28 cellular contexts compared by ENCODE assay signal in genomic region chr18:45437399-45437798, GRCh38.
"Had no signal": no experiment of that assay in that cellular context is flagged by ENCODE, and none has a peak within 500 bp of the region (broad histone marks: within the 10 kb centered on the region; RNA-seq: fewer than 3 reads in every experiment).

No MANE protein-coding gene starts in this region.

- H3K4me2 ChIP-seq: SK-N-SH had no signal

- H3K27ac ChIP-seq: ascending aorta, cardiac muscle cell, SJSA1 had no signal

- DNase-seq: activated CD4-positive, alpha-beta T cell treated with anti-CD3 and anti-CD28 coated beads for 36 hours; activated CD4-positive, alpha-beta T cell treated with anti-CD3 and anti-CD28 coated beads, Interleukin-2, amount 10 ng/mL, durations not matched to agents 7 days and 5 days; activated CD4-positive, alpha-beta T cell treated with anti-CD3 and anti-CD28 coated beads, Interleukin-2, amount 50 U/mL, for 48 hours; activated CD8-positive, alpha-beta T cell treated with anti-CD3 and anti-CD28 coated beads, Interleukin-2, amount 10 ng/mL, durations not matched to agents 7 days and 5 days; activated gamma-delta T cell; activated naive CD4-positive, alpha-beta T cell treated with Interleukin-2 at 50 U/mL for 16 hours; activated naive CD8-positive, alpha-beta T cell treated with anti-CD3 and anti-CD28 coated beads, Interleukin-2, amount 10 ng/mL, durations not matched to agents 7 days and 5 days; activated T-cell treated with anti-CD3 and anti-CD28 coated beads, Interleukin-2, amount 50 U/mL, for 24 hours; amygdala; Kasumi-1; KG1; MG63; NCI-H1048; NCI-H146; NCI-H1930; NCI-H2081 treated with DMSO at 0.1 percent for 48 hours; NCI-H2171; NCI-H2227 treated with DMSO at 0.1 percent for 48 hours; NCI-H446; NCI-H510A treated with DMSO at 0.1 percent for 48 hours; NCI-H526 treated with DMSO at 0.1 percent for 48 hours; SHP77 treated with DMSO at 0.1 percent for 48 hours; SK-N-SH had no signal

- H3K9me3 ChIP-seq: ascending aorta, MG63, SJSA1, SK-N-SH had no signal

- H3K36me3 ChIP-seq: ascending aorta, cardiac muscle cell, MG63, SJSA1 had no signal

- H3K27me3 ChIP-seq: ascending aorta, cardiac muscle cell, MG63, SJSA1 had no signal

- H3K9ac ChIP-seq: SK-N-SH had no signal

- ATAC-seq: activated CD4-positive, alpha-beta T cell treated with anti-CD3 and anti-CD28 coated beads for 36 hours; activated CD4-positive, CD25-positive, alpha-beta regulatory T cell treated with anti-CD3 and anti-CD28 coated beads, Interleukin-2, amount 50 U/mL, for 24 hours; activated CD8-positive, alpha-beta T cell treated with anti-CD3 and anti-CD28 coated beads, Interleukin-2, amount 10 ng/mL, durations not matched to agents 7 days and 5 days; Panc1 had no signal

- H3K4me3 ChIP-seq: ascending aorta, cardiac muscle cell, MG63, SJSA1 had no signal
